In the genomic region with DNA sequence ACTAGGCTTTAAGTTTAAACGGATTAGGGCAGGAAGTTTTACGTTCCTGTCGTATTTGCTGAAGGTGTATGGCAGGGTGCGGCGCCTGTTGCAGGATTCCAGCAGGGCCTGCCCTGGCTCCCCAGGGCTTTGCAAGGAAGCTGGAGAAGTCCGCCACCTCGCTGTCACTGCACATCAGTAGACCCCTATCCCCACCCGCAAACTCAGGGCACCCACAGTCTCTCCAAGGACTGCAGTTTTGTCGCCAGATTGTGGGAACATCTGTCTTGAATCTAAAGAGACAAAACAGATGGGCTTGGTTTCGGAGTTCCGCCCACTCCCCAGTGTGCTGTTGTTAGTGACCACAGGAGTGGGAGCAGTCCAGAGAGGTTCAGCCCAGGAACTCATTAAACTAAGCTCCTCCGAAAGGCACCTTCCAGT, we compare ENCODE assay signal across 1 cellular context.
TF ChIP-seq lines count a peak whose summit lies in the region.

No MANE protein-coding gene starts in this region.

TF ChIP-seq in HCT116, 20 proteins besides CTCF, POLR2A, EP300 and RAD21 (continued from another document):
- no peak for TF ChIP-seq POLR2AphosphoS5 (IDR thresholded peaks at IDR 0.05; ENCODE audit: low read depth, low read length)
